Comparison of ENCODE assay signal across 19 cellular contexts in the genomic region with DNA sequence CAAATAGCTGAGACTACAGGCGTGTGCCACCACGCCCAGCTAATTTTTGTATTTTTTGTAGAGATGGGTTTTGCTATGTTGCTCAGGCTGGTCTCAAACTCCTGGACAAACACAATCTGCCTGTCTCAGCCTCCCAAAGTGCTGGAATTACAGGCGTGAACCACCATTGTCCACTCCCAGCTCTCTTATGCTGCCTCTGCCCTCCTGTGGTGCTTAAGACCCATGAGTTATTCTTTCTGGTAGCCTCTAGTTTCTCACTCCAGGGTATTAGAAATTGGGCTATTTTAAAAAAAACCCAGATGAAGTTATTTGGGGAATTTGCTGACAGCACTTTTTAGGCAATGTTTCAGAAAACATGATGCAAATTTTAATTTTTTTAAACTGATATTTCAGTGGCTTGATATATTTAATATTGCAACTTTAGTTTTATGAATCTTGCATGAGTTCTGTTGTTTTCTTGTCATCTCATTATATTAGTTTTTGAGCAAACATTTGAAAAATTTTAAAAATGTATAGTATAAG.
"Had no signal": no experiment of that assay in that cellular context is flagged by ENCODE, and none has a peak within 500 bp of the region (broad histone marks: within the 10 kb centered on the region; RNA-seq: fewer than 3 reads in every experiment).

No MANE protein-coding gene starts in this region.

- H2AFZ ChIP-seq: hepatocyte had no signal

- H3K27ac ChIP-seq: adrenal gland, coronary artery, epithelial cell of prostate, hepatocyte, right atrium auricular region, transverse colon, vagina had no signal

- H3K4me2 ChIP-seq: hepatocyte had no signal

- H3K27me3 ChIP-seq: adrenal gland, hepatocyte, right atrium auricular region, transverse colon, vagina had no signal

- H3K4me1 ChIP-seq: adrenal gland, right atrium auricular region, transverse colon, vagina had no signal

- H3K79me2 ChIP-seq: hepatocyte had no signal

- H3K36me3 ChIP-seq: adrenal gland, right atrium auricular region, transverse colon, vagina had no signal

- DNase-seq: activated CD4-positive, alpha-beta T cell treated with anti-CD3 and anti-CD28 coated beads for 4 hours; activated CD8-positive, alpha-beta T cell treated with anti-CD3 and anti-CD28 coated beads for 36 hours; activated effector memory CD4-positive, alpha-beta T cell treated with Interleukin-2 at 50 U/mL for 16 hours; activated T-cell treated with anti-CD3 and anti-CD28 coated beads, Interleukin-2, amount 50 U/mL, for 4 hours; adrenal gland; effector CD8-positive, alpha-beta T cell; islet precursor cell; occipital lobe; small intestine; stimulated activated CD4-positive, alpha-beta T cell treated with anti-CD3 and anti-CD28 coated beads, Interleukin-4, amount 100 ng/mL, for 4 hours; stimulated activated CD8-positive, alpha-beta memory T cell treated with anti-CD3 and anti-CD28 coated beads, Interleukin-4, amount 100 ng/mL, for 48 hours; stimulated activated naive CD8-positive, alpha-beta T cell treated with anti-CD3 and anti-CD28 coated beads, Interleukin-15, Interleukin-2, amounts not matched to agents 100 U/mL and 50 U/mL, for 24 hours; T-helper 2 cell; transverse colon had no signal

- H3K4me3 ChIP-seq: adrenal gland, coronary artery, hepatocyte, right atrium auricular region, transverse colon, vagina had no signal

- H3K9me3 ChIP-seq: adrenal gland, right atrium auricular region, transverse colon, vagina had no signal
